8 cellular contexts compared by ENCODE assay signal in the genomic region with DNA sequence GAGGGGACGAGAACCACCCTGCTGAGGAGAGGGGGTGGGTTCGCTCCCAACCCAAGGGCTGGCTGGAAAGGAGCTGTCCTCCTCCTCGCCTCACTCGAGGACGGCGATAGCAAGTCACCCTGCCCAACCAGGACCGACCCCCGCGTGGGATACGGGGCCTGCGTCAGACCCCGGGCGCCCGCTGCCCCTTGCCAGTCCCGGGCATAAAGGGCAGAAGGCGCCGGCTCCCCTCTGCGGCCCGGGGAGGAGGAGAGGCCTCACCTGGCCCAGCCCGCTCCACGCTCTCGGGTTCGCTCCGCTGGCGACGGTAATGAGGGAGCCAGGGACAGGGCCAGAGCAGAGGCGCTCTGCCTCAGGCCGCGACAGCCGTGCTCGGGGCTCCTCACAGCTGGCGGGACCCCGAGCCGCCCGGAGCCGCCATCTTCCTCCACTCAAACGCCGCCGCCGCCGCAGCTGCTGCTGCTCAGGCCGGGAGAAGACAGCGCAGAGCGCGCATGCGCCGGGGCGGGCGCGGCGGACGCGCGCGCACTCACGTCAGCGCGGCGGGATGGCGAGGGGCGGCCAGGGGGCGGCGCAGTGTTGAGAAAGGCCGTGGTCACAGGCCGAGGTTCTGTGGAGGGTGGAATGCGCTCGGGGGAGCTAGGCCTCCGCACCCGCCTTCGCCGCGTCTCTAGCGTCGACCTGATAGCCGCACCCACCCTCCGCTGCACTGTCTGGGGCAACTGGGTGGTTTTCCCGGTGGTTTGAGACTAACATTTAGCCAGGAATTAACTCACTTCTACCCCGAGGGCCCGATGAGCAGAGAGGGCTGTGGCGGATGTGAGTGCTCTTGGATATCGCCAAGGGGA. TPM values are rescaled to one million over a fixed set of nuclear protein-coding genes. Genes with fewer than 3 reads are reported as not detected.
A peak's percentile ranks its signal among the peaks of the same experiment; 100 is the strongest.
DNase-seq lines count a peak whose midpoint lies in the region; ATAC-seq, FAIRE-seq and TF ChIP-seq lines count a peak whose summit lies in the region.

TSS of gene FBXO42 (minus strand) at position 487 of the 848 bp plus-strand sequence. CDS start 37,062 bp downstream, outside the sequence.

- H4K20me1 ChIP-seq in astrocyte (ENCODE audit: insufficient read depth, low read length) = peaks cover 41% of the 10 kb centered on the region

- no peaks in the 10 kb centered on the region for H3K36me3 ChIP-seq in astrocyte (ENCODE audit: insufficient read depth, low read length)

- peaks cover 22% of the 10 kb centered on the region for H3K4me1 ChIP-seq in astrocyte (ENCODE audit: insufficient read depth, low read length)

- H3K27me3 ChIP-seq in astrocyte (ENCODE audit: insufficient read depth, low read length) = no peaks in the 10 kb centered on the region

- H3K4me3 Mint-ChIP-seq in T-helper 2 cell treated with Interferon-gamma antibody and Interleukin-4, amounts not matched to agents 5 μg/mL and 100 μg/mL, for 36 hours = peak within 1 kb of the TSS; percentile 91
- H3K4me3 Mint-ChIP-seq in astrocyte (ENCODE audit: unreplicated experiment) = peak within 1 kb of the TSS; percentile 93

- H3K9me3 ChIP-seq in astrocyte (ENCODE audit: insufficient read depth, low read depth, low read length) = no peaks in the 10 kb centered on the region

- peak within 1 kb of the TSS; percentile 75 for H3K4me3 ChIP-seq in astrocyte (ENCODE audit: insufficient read depth, low read depth, low read length)

- DNase-seq in NCI-H2029 (lab: John Stamatoyannopoulos, UW) = peak; percentile 80
- DNase-seq in T-helper 2 cell treated with Interferon-gamma antibody and Interleukin-4, amounts not matched to agents 5 μg/mL and 100 μg/mL, for 36 hours (ENCODE audit: low spot score) = peak; percentile 95
- peak; percentile 77 for DNase-seq in astrocyte (ENCODE audit: low read depth)
- DNase-seq in hepatic stellate cell (ENCODE audit: low spot score) = peak; percentile 92
- DNase-seq in retina = peak; percentile 97
- no peak for DNase-seq in amniotic stem cell (lab: John Stamatoyannopoulos, UW)

- H3K9ac ChIP-seq in astrocyte (ENCODE audit: low read length) = peak within 1 kb of the TSS; percentile 94

- peaks cover 51% of the 10 kb centered on the region for H3K79me2 ChIP-seq in astrocyte (ENCODE audit: insufficient read depth, low read length)

- H3K27ac ChIP-seq in astrocyte (ENCODE audit: low read depth, low read length) = peak within 1 kb of the TSS; percentile 85

- no peaks in the 10 kb centered on the region for H3K27me3 Mint-ChIP-seq in T-helper 2 cell treated with Interferon-gamma antibody and Interleukin-4, amounts not matched to agents 5 μg/mL and 100 μg/mL, for 36 hours (ENCODE audit: low read depth)
- H3K27me3 Mint-ChIP-seq in astrocyte (ENCODE audit: low read depth, unreplicated experiment) = no peaks in the 10 kb centered on the region

- H3K4me1 Mint-ChIP-seq in T-helper 2 cell treated with Interferon-gamma antibody and Interleukin-4, amounts not matched to agents 5 μg/mL and 100 μg/mL, for 36 hours (ENCODE audit: low read depth) = peaks cover 21% of the 10 kb centered on the region
- H3K4me1 Mint-ChIP-seq in astrocyte (ENCODE audit: low read depth, unreplicated experiment) = peaks cover 19% of the 10 kb centered on the region

- no peaks in the 10 kb centered on the region for H3K9me3 Mint-ChIP-seq in T-helper 2 cell treated with Interferon-gamma antibody and Interleukin-4, amounts not matched to agents 5 μg/mL and 100 μg/mL, for 36 hours
- H3K9me3 Mint-ChIP-seq in astrocyte (ENCODE audit: unreplicated experiment) = no peaks in the 10 kb centered on the region

- peak within 1 kb of the TSS; percentile 89 for H3K27ac Mint-ChIP-seq in T-helper 2 cell treated with Interferon-gamma antibody and Interleukin-4, amounts not matched to agents 5 μg/mL and 100 μg/mL, for 36 hours
- H3K27ac Mint-ChIP-seq in astrocyte (ENCODE audit: unreplicated experiment) = peak within 1 kb of the TSS; percentile 91

- ATAC-seq in GM18508 (IDR thresholded peaks at IDR 0.05; ENCODE audit: insufficient read depth, unreplicated experiment) = peak; percentile 37
- ATAC-seq in HG02981 (IDR thresholded peaks at IDR 0.05; ENCODE audit: unreplicated experiment) = peak; percentile 84

- H3K4me2 ChIP-seq in astrocyte (ENCODE audit: low read length) = peak within 1 kb of the TSS; percentile 88

- FAIRE-seq in astrocyte (lab: Jason Lieb, UNC) = no peak

- H2AFZ ChIP-seq in astrocyte (ENCODE audit: low read depth, low read length) = peak within 1 kb of the TSS; percentile 99

- TF ChIP-seq CTCF in astrocyte (IDR thresholded peaks at IDR 0.05; ENCODE audit: insufficient read depth, low read depth, low read length) = peak; percentile 4

- H3K36me3 Mint-ChIP-seq in T-helper 2 cell treated with Interferon-gamma antibody and Interleukin-4, amounts not matched to agents 5 μg/mL and 100 μg/mL, for 36 hours (ENCODE audit: low read depth) = peaks cover 9% of the 10 kb centered on the region
- H3K36me3 Mint-ChIP-seq in astrocyte (ENCODE audit: low read depth, unreplicated experiment) = no peaks in the 10 kb centered on the region

RNA-seq across cellular contexts. Expression of gene FBXO42, which starts in this region (rescaled TPM):
- 25.6 and 27.9 TPM in 2 replicates for total RNA-seq in astrocyte
